ENCODE assay signal across 1 cellular context in the genomic region with DNA sequence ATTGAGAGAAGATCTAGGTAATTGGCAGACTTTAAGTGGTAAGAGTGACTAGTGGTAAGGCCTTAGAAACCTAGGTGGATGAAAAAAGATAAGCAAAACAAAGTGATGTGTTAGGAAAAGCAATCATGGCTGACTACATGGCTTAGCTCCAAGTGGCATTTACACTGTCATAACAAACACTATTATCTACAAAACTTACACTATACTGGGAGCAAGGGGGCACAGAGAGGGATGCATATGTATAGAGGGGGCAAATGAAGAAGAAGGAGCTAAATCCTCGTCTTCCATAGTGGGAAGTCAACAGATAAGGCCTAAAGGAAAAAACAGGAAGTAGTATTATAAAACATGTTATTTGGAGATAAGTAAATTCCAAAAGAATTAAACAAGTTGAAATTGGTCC.
A peak's percentile ranks its signal among the peaks of the same experiment; 100 is the strongest.
TF ChIP-seq lines count a peak whose summit lies in the region.

No MANE protein-coding gene starts in this region.

TF ChIP-seq in K562, 482 proteins besides CTCF, POLR2A, EP300 and RAD21 (continued from another document):
- no peak for TF ChIP-seq ILF3 (IDR thresholded peaks at IDR 0.05; ENCODE audit: borderline replicate concordance)
- no peak for TF ChIP-seq KDM5B (IDR thresholded peaks at IDR 0.05; ENCODE audit: insufficient replicate concordance, low read depth, low read length)
- TF ChIP-seq SUPT5H (IDR thresholded peaks at IDR 0.05): no peak
- no peak for TF ChIP-seq TRIM24 (IDR thresholded peaks at IDR 0.05)
- peak; percentile 32; the same call in 1 of the 2 replicates for TF ChIP-seq ARID1B (IDR thresholded peaks at IDR 0.05)
